In the genomic region with DNA sequence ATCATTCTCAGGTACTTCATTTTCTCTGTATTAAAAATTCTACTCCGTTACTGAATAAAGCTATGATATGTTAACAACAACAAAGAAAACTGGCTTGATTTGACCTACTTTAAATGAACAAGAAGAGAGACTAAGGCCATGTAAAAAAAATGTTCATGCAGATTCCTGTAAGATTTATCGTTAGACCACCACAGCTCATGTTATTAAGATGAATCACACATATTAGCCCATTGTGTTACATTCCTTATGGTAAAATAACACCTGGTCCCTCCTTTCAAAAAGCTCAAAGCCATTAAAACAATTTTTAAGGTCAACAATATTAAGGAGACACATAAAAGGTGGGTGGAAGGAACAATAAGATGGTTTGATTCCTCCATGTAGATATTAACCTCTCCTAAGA, we compare ENCODE assay signal across 29 cellular contexts. TPM values are rescaled to one million over a fixed set of nuclear protein-coding genes. Genes with fewer than 3 reads are reported as not detected.
DNase-seq lines count a peak whose midpoint lies in the region; ATAC-seq and TF ChIP-seq lines count a peak whose summit lies in the region.
"Had no signal": no experiment of that assay in that cellular context is flagged by ENCODE, and none has a peak within 500 bp of the region (broad histone marks: within the 10 kb centered on the region; RNA-seq: fewer than 3 reads in every experiment).

No MANE protein-coding gene starts in this region.

- H2BK12ac ChIP-seq in H9 (ENCODE audit: insufficient read length, low read depth, low read length) = no peak overlapping the region

- H3K4me2 ChIP-seq in H9 (ENCODE audit: insufficient read depth, insufficient read length, low read length) = no peak overlapping the region
- H3K4me2 ChIP-seq in neural progenitor cell = no peak overlapping the region
- H3K4me2 ChIP-seq: BLaER1 treated with 17β-estradiol and CSF1 and Interleukin-3, amounts not matched to agents 10 nM and 100 nM had no signal

- TF ChIP-seq CTCF in WTC11 (IDR thresholded peaks at IDR 0.05) (no peak), epithelial cell of esophagus (IDR thresholded peaks at IDR 0.05; ENCODE audit: insufficient read depth, low read depth, low read length, missing control alignments) (no peak), H9 (conservative IDR thresholded peaks at IDR 0.05) (no peak), neural progenitor cell (IDR thresholded peaks at IDR 0.05) (no peak)

- H2AFZ ChIP-seq in H9 (ENCODE audit: low read length) (no peak overlapping the region), neural progenitor cell (replicated peaks) (no peak overlapping the region)

- H2BK15ac ChIP-seq in H9 (ENCODE audit: low read depth, low read length) = no peak overlapping the region

- no peak overlapping the region for H4K8ac ChIP-seq in H9 (replicated peaks; ENCODE audit: insufficient read length, low read depth, low read length)

- H3K79me1 ChIP-seq in H9 (ENCODE audit: insufficient read depth, low read depth, low read length, poor library complexity, severe bottlenecking) = no peaks in the 10 kb centered on the region

- H3K23ac ChIP-seq in H9 (ENCODE audit: insufficient read length, low read depth, low read length) = no peak overlapping the region

- H3K4me3 ChIP-seq in epithelial cell of esophagus (ENCODE audit: low read length) (no peak overlapping the region), neural progenitor cell (no peak overlapping the region)
- H3K4me3 ChIP-seq: BLaER1 treated with 17β-estradiol and CSF1 and Interleukin-3, amounts not matched to agents 10 nM and 100 nM; dorsolateral prefrontal cortex; upper lobe of right lung had no signal

- H4K91ac ChIP-seq in H9 (ENCODE audit: insufficient read length, low read depth, low read length) = no peak overlapping the region

- WGBS in H9 (ENCODE audit: extremely low coverage, insufficient read length, low lambda C conversion rate) = no CpG with 5 or more reads among the region's 2 CpGs

- DNase-seq in HCEC 1CT (peak; percentile 33), WTC11 (ENCODE audit: low spot score) (no peak), epithelial cell of esophagus (ENCODE audit: low read depth) (peak; percentile 30), renal cortical epithelial cell (ENCODE audit: low read depth) (peak; percentile 72), NCI-H510A treated with DMSO at 0.1 percent for 48 hours (lab: John Stamatoyannopoulos, UW) (no peak), H9 (no peak), neural progenitor cell (ENCODE audit: low spot score) (no peak)
- DNase-seq in activated CD8-positive, alpha-beta memory T cell treated with anti-CD3 and anti-CD28 coated beads for 24 hours = no peak
- DNase-seq: activated CD4-positive, alpha-beta T cell treated with anti-CD3 and anti-CD28 coated beads, Interleukin-2, amount 50 U/mL, for 4 hours; activated CD8-positive, alpha-beta memory T cell treated with anti-CD3 and anti-CD28 coated beads, Interleukin-2, amount 50 U/mL, for 4 hours; anterior cingulate cortex; Calu3; dorsolateral prefrontal cortex; GOT3; head of caudate nucleus; NCI-H1092 treated with DMSO at 0.1 percent for 48 hours; NCI-H2029; RPMI8226; stimulated activated CD4-positive, alpha-beta T cell treated with anti-CD3 and anti-CD28 coated beads, Interleukin-4, amount 100 ng/mL, for 4 hours; T-helper 1 cell; upper lobe of right lung had no signal

- no peak overlapping the region for H3K9ac ChIP-seq in H9 (ENCODE audit: extremely low read depth, insufficient read length, low read length)
- no peak overlapping the region for H3K9ac ChIP-seq in neural progenitor cell
- H3K9ac ChIP-seq: BLaER1 treated with 17β-estradiol and CSF1 and Interleukin-3, amounts not matched to agents 10 nM and 100 nM had no signal

- H4K5ac ChIP-seq in H9 (ENCODE audit: insufficient read length, low read depth, low read length) = no peak overlapping the region

- peaks cover 2% of the 10 kb centered on the region; the same call in 1 of the 2 replicates for H3K4me1 ChIP-seq in H9 (ENCODE audit: insufficient read depth, low read length)
- H3K4me1 ChIP-seq in neural progenitor cell = peaks cover 2% of the 10 kb centered on the region

- no peak overlapping the region for H2BK5ac ChIP-seq in H9 (ENCODE audit: insufficient read length, low read length)

- no peak overlapping the region for H2BK120ac ChIP-seq in H9 (ENCODE audit: low read depth, low read length, poor library complexity, severe bottlenecking)

- H3K4me1 Mint-ChIP-seq in WTC11 (peaks cover 65% of the 10 kb centered on the region), H9 (peaks cover 67 to 68% of the 10 kb centered on the region in 2 experiments), neural progenitor cell (peaks cover 10% of the 10 kb centered on the region)

- H3K56ac ChIP-seq in H9 (ENCODE audit: insufficient read length, low read depth, low read length) = no peak overlapping the region

- H3K36me3 Mint-ChIP-seq in WTC11 (no peaks in the 10 kb centered on the region), H9 (ENCODE audit: insufficient read depth in 1 of 3, low read depth in 3 of 3) (no peaks in the 10 kb centered on the region; a peak in 2 of 7 replicates), neural progenitor cell (peaks cover 5% of the 10 kb centered on the region)

- H2AK5ac ChIP-seq in H9 (ENCODE audit: insufficient read length, low read length) = no peak overlapping the region

- H3K9me3 ChIP-seq in H9 (ENCODE audit: control insufficient read depth, low read depth, low read length) (no peaks in the 10 kb centered on the region), neural progenitor cell (ENCODE audit: low read depth) (no peaks in the 10 kb centered on the region)
- H3K9me3 ChIP-seq: upper lobe of right lung had no signal

- no peak for ATAC-seq in WTC11
- ATAC-seq: activated T-helper 17 cell treated with anti-CD3 and anti-CD28 coated beads, Interleukin-2, amount 50 U/mL, for 72 hours; HepG2; sciatic nerve; stimulated activated memory B cell treated with anti-CD40 and anti-IgM and Interleukin-4, amounts not matched to agents 10 μg/mL and 1 μg/mL and 100 μg/mL, for 72 hours; upper lobe of right lung had no signal

- POLR2A ChIA-PET in WTC11 (lab: Charles Lee) = no interaction called here

- H3K14ac ChIP-seq in H9 (ENCODE audit: insufficient read depth, low read length) = no peak overlapping the region

- H3K4me3 Mint-ChIP-seq in WTC11 = no peak overlapping the region
- no peak overlapping the region for H3K4me3 Mint-ChIP-seq in H9
- H3K4me3 Mint-ChIP-seq in neural progenitor cell = no peak overlapping the region
- H3K4me3 Mint-ChIP-seq: activated naive CD4-positive, alpha-beta T cell treated with anti-CD3 and anti-CD28 coated beads, Interleukin-2, amount 50 U/mL, for 24 hours; activated T-helper 17 cell treated with anti-CD3 and anti-CD28 coated beads, Interleukin-2, amount 50 U/mL, for 72 hours; central memory CD8-positive, alpha-beta T cell; stimulated activated memory B cell treated with anti-CD40 and anti-IgM and Interleukin-4, amounts not matched to agents 10 μg/mL and 1 μg/mL and 100 μg/mL, for 72 hours had no signal

- H3K18ac ChIP-seq in H9 (ENCODE audit: insufficient read length, low read depth, low read length) = no peak overlapping the region

- H4K20me1 ChIP-seq in H9 (ENCODE audit: control insufficient read depth, insufficient read depth, insufficient read length) (no peaks in the 10 kb centered on the region), neural progenitor cell (ENCODE audit: low read depth) (peaks cover 4% of the 10 kb centered on the region)

- no peaks in the 10 kb centered on the region for H3K23me2 ChIP-seq in H9 (ENCODE audit: insufficient read length, low read depth, low read length, poor library complexity, severe bottlenecking)

- H3K27me3 ChIP-seq in H9 (ENCODE audit: insufficient read depth, low read length) = no peaks in the 10 kb centered on the region
- H3K27me3 ChIP-seq in neural progenitor cell = no peaks in the 10 kb centered on the region
- H3K27me3 ChIP-seq: BLaER1 treated with 17β-estradiol and CSF1 and Interleukin-3, amounts not matched to agents 10 nM and 100 nM; dorsolateral prefrontal cortex; upper lobe of right lung had no signal

- H3K9me3 Mint-ChIP-seq in WTC11 (no peaks in the 10 kb centered on the region), H9 (no peaks in the 10 kb centered on the region), neural progenitor cell (no peaks in the 10 kb centered on the region)
- H3K9me3 Mint-ChIP-seq: activated naive CD4-positive, alpha-beta T cell treated with anti-CD3 and anti-CD28 coated beads, Interleukin-2, amount 50 U/mL, for 24 hours; activated T-helper 17 cell treated with anti-CD3 and anti-CD28 coated beads, Interleukin-2, amount 50 U/mL, for 72 hours; central memory CD8-positive, alpha-beta T cell; stimulated activated memory B cell treated with anti-CD40 and anti-IgM and Interleukin-4, amounts not matched to agents 10 μg/mL and 1 μg/mL and 100 μg/mL, for 72 hours had no signal

- H2BK20ac ChIP-seq in H9 (ENCODE audit: low read depth, low read length, poor library complexity, severe bottlenecking) = no peak overlapping the region

- H3K79me2 ChIP-seq in H9 (ENCODE audit: insufficient read depth, low read length) = peaks cover 2% of the 10 kb centered on the region; the same call in 1 of the 2 replicates
- peaks cover 94% of the 10 kb centered on the region for H3K79me2 ChIP-seq in neural progenitor cell (ENCODE audit: low read depth)

- H3K27ac ChIP-seq in H9 (ENCODE audit: insufficient read length, low read depth, low read length) (no peak overlapping the region), neural progenitor cell (no peak overlapping the region)
- H3K27ac ChIP-seq: BLaER1 treated with 17β-estradiol and CSF1 and Interleukin-3, amounts not matched to agents 10 nM and 100 nM; dorsolateral prefrontal cortex; upper lobe of right lung had no signal

- no peak overlapping the region for H3K4ac ChIP-seq in H9 (ENCODE audit: low read depth, low read length)

- H3T11ph ChIP-seq in H9 (ENCODE audit: low read length) = no peak overlapping the region

- H3K27me3 Mint-ChIP-seq in WTC11 (ENCODE audit: low read depth) = no peaks in the 10 kb centered on the region
- H3K27me3 Mint-ChIP-seq in H9 (ENCODE audit: low read depth) = no peaks in the 10 kb centered on the region
- peaks cover 2% of the 10 kb centered on the region for H3K27me3 Mint-ChIP-seq in neural progenitor cell (ENCODE audit: insufficient read depth, low read depth)
- H3K27me3 Mint-ChIP-seq: activated naive CD4-positive, alpha-beta T cell treated with anti-CD3 and anti-CD28 coated beads, Interleukin-2, amount 50 U/mL, for 24 hours; activated T-helper 17 cell treated with anti-CD3 and anti-CD28 coated beads, Interleukin-2, amount 50 U/mL, for 72 hours; central memory CD8-positive, alpha-beta T cell; stimulated activated memory B cell treated with anti-CD40 and anti-IgM and Interleukin-4, amounts not matched to agents 10 μg/mL and 1 μg/mL and 100 μg/mL, for 72 hours had no signal

- CTCF ChIA-PET in WTC11 (lab: Charles Lee) = no interaction called here

- no peaks in the 10 kb centered on the region for H3K36me3 ChIP-seq in neural progenitor cell
- H3K36me3 ChIP-seq: upper lobe of right lung had no signal

- H3K27ac Mint-ChIP-seq in WTC11 = peak overlapping the region; percentile 83; the same call in 1 of the 2 replicates
- H3K27ac Mint-ChIP-seq in H9 = peak overlapping the region in 1 of 3 experiments; percentile 58; a peak in 2 of 7 replicates
- no peak overlapping the region for H3K27ac Mint-ChIP-seq in neural progenitor cell
- H3K27ac Mint-ChIP-seq: activated naive CD4-positive, alpha-beta T cell treated with anti-CD3 and anti-CD28 coated beads, Interleukin-2, amount 50 U/mL, for 24 hours; stimulated activated memory B cell treated with anti-CD40 and anti-IgM and Interleukin-4, amounts not matched to agents 10 μg/mL and 1 μg/mL and 100 μg/mL, for 72 hours had no signal

- H3F3A ChIP-seq in neural progenitor cell (ENCODE audit: low read depth) = peaks cover 5% of the 10 kb centered on the region

RNA-seq across cellular contexts. Expression of gene THOC7, which starts 6.3 kb away (rescaled TPM):
- total RNA-seq in WTC11 (2021) = 53.0 to 59.4 TPM (median 58.4 TPM) in 3 replicates
- 68.6 and 103 TPM in 2 replicates for total RNA-seq in renal cortical epithelial cell
- total RNA-seq in H9 (2021) = 63.3 and 71.4 TPM in 2 replicates
- 63.0 and 141 TPM in 2 replicates for total RNA-seq in neural progenitor cell (ENCODE audit: low replicate concordance)

RNA-seq across cellular contexts. Expression of gene ATXN7, which starts 6.4 kb away (rescaled TPM):
- 9.3 to 11.7 TPM (median 11.7 TPM) in 3 replicates for total RNA-seq in WTC11 (2021)
- 8.2 and 14.5 TPM in 2 replicates for total RNA-seq in renal cortical epithelial cell
- total RNA-seq in H9 (2021) = 20.1 and 21.5 TPM in 2 replicates
- total RNA-seq in neural progenitor cell (ENCODE audit: low replicate concordance) = 22.4 and 30.4 TPM in 2 replicates

RNA-seq across cellular contexts. Expression of gene C3orf49, which starts 38.2 kb away (rescaled TPM):
- not detected in 3 replicates for total RNA-seq in WTC11 (2021)
- not detected in 2 replicates for total RNA-seq in renal cortical epithelial cell
- total RNA-seq in H9 (2021) = not detected in 2 replicates
- total RNA-seq in neural progenitor cell (ENCODE audit: low replicate concordance) = not detected in 2 replicates
- total RNA-seq: activated T-helper 17 cell treated with anti-CD3 and anti-CD28 coated beads, Interleukin-2, amount 50 U/mL, for 72 hours; Calu3; dorsolateral prefrontal cortex; HepG2; lung microvascular endothelial cell; sciatic nerve; upper lobe of right lung had no signal

RNA-seq across cellular contexts. Expression of gene SCAANT1, which starts 54.9 kb away (rescaled TPM):
- total RNA-seq in WTC11 (2021) (1.3 TPM in 1 of 3 replicates, not detected in the others), renal cortical epithelial cell (not detected in 2 replicates), H9 (2021) (not detected in 2 replicates), neural progenitor cell (ENCODE audit: low replicate concordance) (not detected in 2 replicates)
- total RNA-seq: Calu3, HepG2, lung microvascular endothelial cell, sciatic nerve, upper lobe of right lung had no signal

Comparison
In these comparisons a context has a peak if more than half of its experiments do, and no peak if none do; other contexts are left out.
1. DNase-seq: peak in HCEC 1CT (single experiment), epithelial cell of esophagus (single experiment) and renal cortical epithelial cell (single experiment); none in WTC11 (single experiment), activated CD8-positive, alpha-beta memory T cell treated with anti-CD3 and anti-CD28 coated beads for 24 hours (single experiment), NCI-H510A treated with DMSO at 0.1 percent for 48 hours (single experiment), H9 (single experiment) and neural progenitor cell (single experiment).